8 cellular contexts compared by ENCODE assay signal in the genomic region with DNA sequence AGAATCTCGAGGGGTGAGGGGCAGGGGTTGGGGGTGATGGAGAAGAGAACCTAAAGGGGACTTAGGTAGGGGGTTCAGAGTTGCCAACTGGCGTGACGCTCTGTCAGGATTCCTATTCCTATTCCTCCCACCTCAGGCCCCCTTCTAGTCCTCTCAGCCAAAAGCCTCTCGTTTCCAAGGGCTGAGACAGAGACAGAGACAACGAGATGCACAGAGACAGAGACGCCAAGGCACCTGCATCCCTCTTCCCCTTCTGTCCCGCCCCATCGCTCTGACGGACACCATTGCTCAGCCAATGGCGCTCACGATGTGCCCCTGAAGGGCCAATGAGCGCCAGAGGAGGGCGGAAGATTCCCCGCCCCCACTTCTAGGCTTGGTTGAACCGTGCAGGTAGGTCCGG.
DNase-seq lines count a peak whose midpoint lies in the region; ATAC-seq, FAIRE-seq and TF ChIP-seq lines count a peak whose summit lies in the region.
"Not testable (repeated sequence)": the region's sequence is repeated elsewhere in the genome, so short reads cannot be mapped to it uniquely, and the experiment has no call there.

No MANE protein-coding gene starts in this region.

- intact Hi-C loops in kidney (cut with DNase I); transverse colon (cut with DNase I; ENCODE audit: low total_unique reads): not testable (repeated sequence)

- H3K27me3 ChIP-seq in transverse colon: not testable (repeated sequence)

- H3K4me3 ChIP-seq in kidney (ENCODE audit: low read length in 2 of 2) (peak overlapping the region; percentile 51 to 65), skeletal muscle cell (ENCODE audit: low read depth, low read length) (peak overlapping the region; percentile 43), transverse colon (peak overlapping the region; percentile 39 to 87 (median 74))

- TF ChIP-seq POLR2A in transverse colon (IDR thresholded peaks at IDR 0.05): not testable (repeated sequence)

- not testable (repeated sequence) for H3K36me3 Mint-ChIP-seq in IgD-negative memory B cell

- peak overlapping the region; percentile 74 to 97 (median 83) for H3K4me3 Mint-ChIP-seq in IgD-negative memory B cell

- TF ChIP-seq CTCF in kidney (IDR thresholded peaks at IDR 0.05; ENCODE audit: borderline replicate concordance, extremely low read depth, insufficient read depth); transverse colon (IDR thresholded peaks at IDR 0.05): not testable (repeated sequence)

- not testable (repeated sequence) for H3K9me3 Mint-ChIP-seq in IgD-negative memory B cell

- FAIRE-seq in kidney (lab: Jason Lieb, UNC): not testable (repeated sequence)

- peak; percentile 62 for ATAC-seq in GM18499 (IDR thresholded peaks at IDR 0.05; ENCODE audit: insufficient read depth, unreplicated experiment)

- not testable (repeated sequence) for H3K36me3 ChIP-seq in kidney (ENCODE audit: control insufficient read depth in 1 of 2, insufficient read depth in 2 of 2, low read length in 2 of 2); transverse colon

- H3K27ac Mint-ChIP-seq in IgD-negative memory B cell: peak overlapping the region in 1 of 3 donors; percentile 11

- H3K9me3 ChIP-seq in kidney (ENCODE audit: control insufficient read depth in 1 of 2, low read length in 2 of 2); transverse colon: not testable (repeated sequence)

- not testable (repeated sequence) for H3K4me1 Mint-ChIP-seq in IgD-negative memory B cell

- CTCF ChIA-PET in HEK293T (lab: Yijun Ruan, JAX): not testable (repeated sequence)

- DNase-seq in HEK293T (ENCODE audit: extremely low spot score) (peak; percentile 58), cerebellar cortex (ENCODE audit: low spot score) (peak; percentile 90), kidney (peak; percentile 88), skeletal muscle cell (ENCODE audit: low read depth) (peak; percentile 3), transverse colon (peak; percentile 90)
- peak; percentile 65 to 79 for DNase-seq in activated CD4-positive, alpha-beta T cell treated with anti-CD3 and anti-CD28 coated beads, Interleukin-2, amount 50 U/mL, for 24 hours (ENCODE audit: low read depth in 1 of 2, low spot score in 1 of 2)

- in situ Hi-C loops in transverse colon (cut with MboI; ENCODE audit: low pct_ligation_motif_present in 1 of 4, low pct_unique_long_range_greater_than_20kb in 1 of 4, low sequenced_read_pairs in 3 of 4): not testable (repeated sequence)

- H3K27me3 Mint-ChIP-seq in IgD-negative memory B cell: not testable (repeated sequence)

- not testable (repeated sequence) for H3K27ac ChIP-seq in kidney (ENCODE audit: low read depth in 2 of 2, low read length in 2 of 2)
- peak overlapping the region in 3 of 4 donors; percentile 50 to 67 (median 64) for H3K27ac ChIP-seq in transverse colon

- H3K9ac ChIP-seq in kidney (ENCODE audit: low read length in 2 of 2): not testable (repeated sequence)

- 0 to 1% methylated on average over 1 to 14 of the region's 16 CpGs for WGBS in transverse colon (ENCODE audit: low coverage in 1 of 2), 2 donors

- TF ChIP-seq EP300 in transverse colon (IDR thresholded peaks at IDR 0.05; ENCODE audit: low read depth): not testable (repeated sequence)

- not testable (repeated sequence) for H3K4me1 ChIP-seq in kidney (ENCODE audit: control insufficient read depth in 1 of 2, insufficient read depth in 1 of 2, low read depth in 1 of 2, low read length in 2 of 2); transverse colon

- POLR2A ChIA-PET in HEK293T (lab: Yijun Ruan, JAX): not testable (repeated sequence)

TF ChIP-seq in HEK293T, 16 proteins besides CTCF, POLR2A, EP300 and RAD21:
- TF ChIP-seq, protein P1, sequence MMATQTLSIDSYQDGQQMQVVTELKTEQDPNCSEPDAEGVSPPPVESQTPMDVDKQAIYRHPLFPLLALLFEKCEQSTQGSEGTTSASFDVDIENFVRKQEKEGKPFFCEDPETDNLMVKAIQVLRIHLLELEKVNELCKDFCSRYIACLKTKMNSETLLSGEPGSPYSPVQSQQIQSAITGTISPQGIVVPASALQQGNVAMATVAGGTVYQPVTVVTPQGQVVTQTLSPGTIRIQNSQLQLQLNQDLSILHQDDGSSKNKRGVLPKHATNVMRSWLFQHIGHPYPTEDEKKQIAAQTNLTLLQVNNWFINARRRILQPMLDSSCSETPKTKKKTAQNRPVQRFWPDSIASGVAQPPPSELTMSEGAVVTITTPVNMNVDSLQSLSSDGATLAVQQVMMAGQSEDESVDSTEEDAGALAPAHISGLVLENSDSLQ (IDR thresholded peaks at IDR 0.05): peak; percentile 98

Comparison
In these comparisons a context has a peak if more than half of its experiments do, and no peak if none do; other contexts are left out.
1. DNase-seq: peak in every context shown above with its lines; median percentile 90 in cerebellar cortex; 90 in transverse colon; 88 in kidney; 72 in activated CD4-positive, alpha-beta T cell treated with anti-CD3 and anti-CD28 coated beads, Interleukin-2, amount 50 U/mL, for 24 hours; 58 in HEK293T; 3 in skeletal muscle cell.